In genomic region chr7:129949292-129950133, GRCh38 we compare ENCODE assay signal across 1 cellular context.
A peak's percentile ranks its signal among the peaks of the same experiment; 100 is the strongest.
TF ChIP-seq lines count a peak whose summit lies in the region.

No MANE protein-coding gene starts in this region.

TF ChIP-seq in HEK293, 187 proteins besides CTCF, POLR2A, EP300 and RAD21 (continued from another document):
- TF ChIP-seq ZBTB26 (tag by site-specific recombination; optimal IDR thresholded peaks at IDR 0.05), result peak; percentile 5
- peak; percentile 66 for TF ChIP-seq OSR2 (tag by site-specific recombination; IDR thresholded peaks at IDR 0.05)
- TF ChIP-seq ZNF202 (tag by site-specific recombination; IDR thresholded peaks at IDR 0.05; ENCODE audit: borderline replicate concordance), result no peak
- peak; percentile 89 for TF ChIP-seq GLIS1 (tag by site-specific recombination; IDR thresholded peaks at IDR 0.05)
- TF ChIP-seq ZSCAN23 (tag by site-specific recombination; IDR thresholded peaks at IDR 0.05), result peak; percentile 72
- peak; percentile 29; the same call in 1 of the 2 replicates for TF ChIP-seq ZNF146 (tag by site-specific recombination; IDR thresholded peaks at IDR 0.05)
- TF ChIP-seq WT1 (tag by site-specific recombination; IDR thresholded peaks at IDR 0.05), result peak; percentile 95
- TF ChIP-seq ZNF623 (tag by site-specific recombination; IDR thresholded peaks at IDR 0.05), result peak; percentile 14; the same call in 1 of the 2 replicates
- no peak for TF ChIP-seq ZNF114 (tag by site-specific recombination; IDR thresholded peaks at IDR 0.05)
- peak; percentile 74 for TF ChIP-seq ZNF629 (tag by site-specific recombination; IDR thresholded peaks at IDR 0.05)
- TF ChIP-seq ZNF426 (tag by site-specific recombination; IDR thresholded peaks at IDR 0.05), result no peak
- TF ChIP-seq INSM2 (tag by site-specific recombination; IDR thresholded peaks at IDR 0.05), result peak; percentile 22; the same call in 1 of the 2 replicates
- TF ChIP-seq ZNF660 (tag by site-specific recombination; IDR thresholded peaks at IDR 0.05), result peak; percentile 54; the same call in 1 of the 2 replicates
- TF ChIP-seq ZNF580 (tag by site-specific recombination; IDR thresholded peaks at IDR 0.05), result 0 out of 2 replicates have a peak, but pooled peaks have one; percentile 8
- peak; percentile 73 for TF ChIP-seq SP7 (tag by site-specific recombination; IDR thresholded peaks at IDR 0.05)
- TF ChIP-seq ZNF223 (tag by site-specific recombination; IDR thresholded peaks at IDR 0.05), result no peak
- no peak for TF ChIP-seq SETDB1 (IDR thresholded peaks at IDR 0.05; ENCODE audit: insufficient read length, low read length)
- TF ChIP-seq PRDM4 (tag by site-specific recombination; IDR thresholded peaks at IDR 0.05), result peak; percentile 98
- peak; percentile 75 for TF ChIP-seq PRDM6 (tag by site-specific recombination; IDR thresholded peaks at IDR 0.05)
- TF ChIP-seq ZEB2 (tag by site-specific recombination; IDR thresholded peaks at IDR 0.05), result peak; percentile 56; the same call in 1 of the 2 replicates
- TF ChIP-seq RBAK (tag by site-specific recombination; IDR thresholded peaks at IDR 0.05), result no peak
- TF ChIP-seq KLF8 (tag by site-specific recombination; IDR thresholded peaks at IDR 0.05), result peak; percentile 22; the same call in 1 of the 2 replicates
- TF ChIP-seq IKZF3 (tag by site-specific recombination; IDR thresholded peaks at IDR 0.05), result peak; percentile 73
- peak; percentile 59; the same call in 1 of the 2 replicates for TF ChIP-seq PRDM1 (tag by site-specific recombination; IDR thresholded peaks at IDR 0.05)
- 0 out of 2 replicates have a peak, but pooled peaks have one; percentile 10 for TF ChIP-seq BCL11A (tag by site-specific recombination; IDR thresholded peaks at IDR 0.05; ENCODE audit: low read depth)
- peak; percentile 46 for TF ChIP-seq ZBTB20 (tag by site-specific recombination; IDR thresholded peaks at IDR 0.05)
- TF ChIP-seq ZXDB (tag by site-specific recombination; IDR thresholded peaks at IDR 0.05), result peak; percentile 9; the same call in 1 of the 2 replicates
- peak; percentile 84 for TF ChIP-seq ZBTB17 (tag by site-specific recombination; IDR thresholded peaks at IDR 0.05)
- TF ChIP-seq ZNF76 (tag by site-specific recombination; IDR thresholded peaks at IDR 0.05; ENCODE audit: borderline replicate concordance, low read depth), result 0 out of 2 replicates have a peak, but pooled peaks have one; percentile 15
- TF ChIP-seq ZBTB44 (tag by site-specific recombination; IDR thresholded peaks at IDR 0.05), result peak; percentile 46; the same call in 1 of the 2 replicates
- 0 out of 2 replicates have a peak, but pooled peaks have one; percentile 56 for TF ChIP-seq ZNF792 (tag by site-specific recombination; IDR thresholded peaks at IDR 0.05)
- TF ChIP-seq PATZ1 (tag by site-specific recombination; IDR thresholded peaks at IDR 0.05), result peak; percentile 11
- TF ChIP-seq ZNF501 (tag by site-specific recombination; IDR thresholded peaks at IDR 0.05), result 0 out of 2 replicates have a peak, but pooled peaks have one; percentile 44
- peak; percentile 75 for TF ChIP-seq PRDM10 (tag by site-specific recombination; IDR thresholded peaks at IDR 0.05)
- no peak; the same call in 1 of the 2 replicates for TF ChIP-seq ZFP37 (tag by site-specific recombination; IDR thresholded peaks at IDR 0.05)
- TF ChIP-seq ZNF266 (tag by site-specific recombination; IDR thresholded peaks at IDR 0.05; ENCODE audit: low read depth), result no peak
